In the genomic region with DNA sequence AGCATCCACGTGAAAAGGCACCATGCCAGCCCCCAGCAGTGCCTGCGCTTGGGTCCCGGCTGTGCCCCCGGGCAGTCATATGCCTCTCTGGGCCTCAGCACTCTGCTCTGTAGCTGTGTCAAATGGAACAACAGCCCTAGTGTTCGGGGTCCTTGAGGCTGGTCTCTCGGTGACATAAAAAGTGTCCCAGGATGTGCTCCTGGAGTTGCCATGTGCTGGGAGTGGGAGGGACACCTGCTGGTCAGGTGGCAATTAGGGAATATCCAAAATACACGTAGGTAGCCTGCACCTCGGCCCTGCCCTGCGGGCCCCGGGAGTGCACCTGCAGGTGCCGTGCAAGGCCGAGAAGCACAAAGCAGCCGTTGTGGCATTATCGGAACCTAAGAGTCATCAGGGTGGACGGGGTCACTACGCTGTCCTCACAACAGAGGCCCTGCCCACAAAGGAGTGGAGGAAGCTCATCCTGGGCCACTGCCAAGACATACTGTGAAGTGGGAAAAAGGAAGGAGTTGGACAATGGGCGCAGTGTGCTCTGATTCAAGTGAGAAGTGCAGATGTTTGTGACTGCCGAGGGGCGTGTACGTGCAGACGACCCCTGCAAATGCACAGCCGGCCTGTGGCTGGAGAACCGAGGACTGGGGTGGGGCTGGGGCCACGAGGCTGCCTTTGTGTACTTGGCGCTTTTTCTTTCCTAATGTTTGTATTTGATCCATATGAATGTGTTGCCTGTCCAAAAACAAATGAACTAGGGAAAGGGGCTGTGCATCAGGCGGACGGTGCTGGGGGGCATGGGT, we compare ENCODE assay signal across 1 cellular context.
TF ChIP-seq lines count a peak whose summit lies in the region.

No MANE protein-coding gene starts in this region.

TF ChIP-seq in HepG2, 621 proteins besides CTCF, POLR2A, EP300 and RAD21 (continues in another document):
- TF ChIP-seq ZNF557 (CRISPR knock-in tag; IDR thresholded peaks at IDR 0.05) (no peak), IKZF1 (IDR thresholded peaks at IDR 0.05) (no peak), ZBTB7B (CRISPR knock-in tag; IDR thresholded peaks at IDR 0.05) (peak; percentile 100), PHF5A (CRISPR knock-in tag; IDR thresholded peaks at IDR 0.05; ENCODE audit: low read depth, unreplicated experiment) (peak; percentile 31), LCORL (IDR thresholded peaks at IDR 0.05) (peak; percentile 89), LCORL (CRISPR knock-in tag; IDR thresholded peaks at IDR 0.05) (peak; percentile 100), KLF6 (CRISPR knock-in tag; IDR thresholded peaks at IDR 0.05) (peak; percentile 86), ZBTB8A (CRISPR knock-in tag; IDR thresholded peaks at IDR 0.05; ENCODE audit: borderline replicate concordance, low read depth) (0 out of 2 replicates have a peak, but pooled peaks have one; percentile 72), ZNF296 (CRISPR knock-in tag; conservative IDR thresholded peaks at IDR 0.05) (peak; percentile 98), NRL (CRISPR knock-in tag; IDR thresholded peaks at IDR 0.05; ENCODE audit: borderline replicate concordance) (no peak; the same call in 1 of the 2 replicates), NFE2 (CRISPR knock-in tag; IDR thresholded peaks at IDR 0.05) (no peak), ZNF17 (CRISPR knock-in tag; IDR thresholded peaks at IDR 0.05) (no peak), ZSCAN21 (CRISPR knock-in tag; IDR thresholded peaks at IDR 0.05; ENCODE audit: borderline replicate concordance) (peak; percentile 95), ZC3H4 (CRISPR knock-in tag; IDR thresholded peaks at IDR 0.05; ENCODE audit: borderline replicate concordance) (no peak), SETDB1 (CRISPR knock-in tag; IDR thresholded peaks at IDR 0.05; ENCODE audit: borderline replicate concordance) (no peak), ZNF607 (CRISPR knock-in tag; IDR thresholded peaks at IDR 0.05; ENCODE audit: borderline replicate concordance) (peak; percentile 71), TCF7 (IDR thresholded peaks at IDR 0.05; ENCODE audit: low read depth) (peak; percentile 58; the same call in 1 of the 2 replicates), SYNCRIP (IDR thresholded peaks at IDR 0.05; ENCODE audit: insufficient read depth, low read depth, low read length) (no peak), SSRP1 (CRISPR knock-in tag; IDR thresholded peaks at IDR 0.05) (peak; percentile 67; the same call in 1 of the 2 replicates), MAFK (conservative IDR thresholded peaks at IDR 0.05 in 1 of 2, IDR thresholded peaks at IDR 0.05 in 1 of 2; ENCODE audit: low read length in 2 of 2) (no peak), FOSL1 (CRISPR knock-in tag; IDR thresholded peaks at IDR 0.05; ENCODE audit: borderline replicate concordance) (peak; percentile 87; the same call in 1 of the 2 replicates), RBM22 (optimal IDR thresholded peaks at IDR 0.05; ENCODE audit: low read length) (peak; percentile 86), MTF2 (CRISPR knock-in tag; IDR thresholded peaks at IDR 0.05; ENCODE audit: borderline replicate concordance) (peak; percentile 97), KLF16 (CRISPR knock-in tag; IDR thresholded peaks at IDR 0.05) (peak in 1 of 2 experiments; percentile 95; a peak in 1 of 4 replicates), MBD4 (IDR thresholded peaks at IDR 0.05; ENCODE audit: borderline replicate concordance, low read length) (no peak), AGO2 (optimal IDR thresholded peaks at IDR 0.05; ENCODE audit: low read depth, low read length) (peak; percentile 54), ZNF678 (CRISPR knock-in tag; IDR thresholded peaks at IDR 0.05) (peak; percentile 57; the same call in 1 of the 2 replicates), ZBTB1 (CRISPR knock-in tag; IDR thresholded peaks at IDR 0.05; ENCODE audit: borderline replicate concordance) (no peak), HMG20B (CRISPR knock-in tag; conservative IDR thresholded peaks at IDR 0.05) (no peak; the same call in 1 of the 2 replicates), ETV5 (CRISPR knock-in tag; IDR thresholded peaks at IDR 0.05; ENCODE audit: borderline replicate concordance) (peak; percentile 92), TP53 (CRISPR knock-in tag; conservative IDR thresholded peaks at IDR 0.05) (peak; percentile 89), FOXK2 (IDR thresholded peaks at IDR 0.05) (no peak)
- TF ChIP-seq, protein P1, sequence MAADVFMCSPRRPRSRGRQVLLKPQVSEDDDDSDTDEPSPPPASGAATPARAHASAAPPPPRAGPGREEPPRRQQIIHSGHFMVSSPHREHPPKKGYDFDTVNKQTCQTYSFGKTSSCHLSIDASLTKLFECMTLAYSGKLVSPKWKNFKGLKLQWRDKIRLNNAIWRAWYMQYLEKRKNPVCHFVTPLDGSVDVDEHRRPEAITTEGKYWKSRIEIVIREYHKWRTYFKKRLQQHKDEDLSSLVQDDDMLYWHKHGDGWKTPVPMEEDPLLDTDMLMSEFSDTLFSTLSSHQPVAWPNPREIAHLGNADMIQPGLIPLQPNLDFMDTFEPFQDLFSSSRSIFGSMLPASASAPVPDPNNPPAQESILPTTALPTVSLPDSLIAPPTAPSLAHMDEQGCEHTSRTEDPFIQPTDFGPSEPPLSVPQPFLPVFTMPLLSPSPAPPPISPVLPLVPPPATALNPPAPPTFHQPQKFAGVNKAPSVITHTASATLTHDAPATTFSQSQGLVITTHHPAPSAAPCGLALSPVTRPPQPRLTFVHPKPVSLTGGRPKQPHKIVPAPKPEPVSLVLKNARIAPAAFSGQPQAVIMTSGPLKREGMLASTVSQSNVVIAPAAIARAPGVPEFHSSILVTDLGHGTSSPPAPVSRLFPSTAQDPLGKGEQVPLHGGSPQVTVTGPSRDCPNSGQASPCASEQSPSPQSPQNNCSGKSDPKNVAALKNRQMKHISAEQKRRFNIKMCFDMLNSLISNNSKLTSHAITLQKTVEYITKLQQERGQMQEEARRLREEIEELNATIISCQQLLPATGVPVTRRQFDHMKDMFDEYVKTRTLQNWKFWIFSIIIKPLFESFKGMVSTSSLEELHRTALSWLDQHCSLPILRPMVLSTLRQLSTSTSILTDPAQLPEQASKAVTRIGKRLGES (CRISPR knock-in tag; IDR thresholded peaks at IDR 0.05; ENCODE audit: borderline replicate concordance) = peak; percentile 82; the same call in 1 of the 2 replicates
- TF ChIP-seq, protein P2, sequence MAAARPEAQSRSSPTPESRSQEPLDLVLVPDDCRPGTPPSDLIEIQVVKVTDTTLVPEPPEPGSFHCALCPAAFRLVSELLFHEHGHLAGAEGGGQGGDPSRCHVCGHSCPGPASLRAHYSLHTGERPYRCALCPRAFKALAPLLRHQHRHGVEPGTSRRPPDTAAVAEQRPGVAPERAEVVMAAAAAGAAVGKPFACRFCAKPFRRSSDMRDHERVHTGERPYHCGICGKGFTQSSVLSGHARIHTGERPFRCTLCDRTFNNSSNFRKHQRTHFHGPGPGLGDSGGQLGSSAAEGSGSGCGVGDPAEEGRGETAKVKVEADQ (CRISPR knock-in tag; IDR thresholded peaks at IDR 0.05; ENCODE audit: borderline replicate concordance) = peak; percentile 40; the same call in 1 of the 2 replicates
- TF ChIP-seq, protein P3, sequence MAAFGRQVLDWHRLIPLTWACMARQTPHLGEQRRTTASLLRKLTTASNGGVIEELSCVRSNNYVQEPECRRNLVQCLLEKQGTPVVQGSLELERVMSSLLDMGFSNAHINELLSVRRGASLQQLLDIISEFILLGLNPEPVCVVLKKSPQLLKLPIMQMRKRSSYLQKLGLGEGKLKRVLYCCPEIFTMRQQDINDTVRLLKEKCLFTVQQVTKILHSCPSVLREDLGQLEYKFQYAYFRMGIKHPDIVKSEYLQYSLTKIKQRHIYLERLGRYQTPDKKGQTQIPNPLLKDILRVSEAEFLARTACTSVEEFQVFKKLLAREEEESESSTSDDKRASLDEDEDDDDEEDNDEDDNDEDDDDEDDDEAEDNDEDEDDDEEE (CRISPR knock-in tag; IDR thresholded peaks at IDR 0.05) = no peak; the same call in none of the 2 replicates
- TF ChIP-seq, protein P4, sequence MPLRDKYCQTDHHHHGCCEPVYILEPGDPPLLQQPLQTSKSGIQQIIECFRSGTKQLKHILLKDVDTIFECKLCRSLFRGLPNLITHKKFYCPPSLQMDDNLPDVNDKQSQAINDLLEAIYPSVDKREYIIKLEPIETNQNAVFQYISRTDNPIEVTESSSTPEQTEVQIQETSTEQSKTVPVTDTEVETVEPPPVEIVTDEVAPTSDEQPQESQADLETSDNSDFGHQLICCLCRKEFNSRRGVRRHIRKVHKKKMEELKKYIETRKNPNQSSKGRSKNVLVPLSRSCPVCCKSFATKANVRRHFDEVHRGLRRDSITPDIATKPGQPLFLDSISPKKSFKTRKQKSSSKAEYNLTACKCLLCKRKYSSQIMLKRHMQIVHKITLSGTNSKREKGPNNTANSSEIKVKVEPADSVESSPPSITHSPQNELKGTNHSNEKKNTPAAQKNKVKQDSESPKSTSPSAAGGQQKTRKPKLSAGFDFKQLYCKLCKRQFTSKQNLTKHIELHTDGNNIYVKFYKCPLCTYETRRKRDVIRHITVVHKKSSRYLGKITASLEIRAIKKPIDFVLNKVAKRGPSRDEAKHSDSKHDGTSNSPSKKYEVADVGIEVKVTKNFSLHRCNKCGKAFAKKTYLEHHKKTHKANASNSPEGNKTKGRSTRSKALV (CRISPR knock-in tag; IDR thresholded peaks at IDR 0.05) = peak; percentile 15
- TF ChIP-seq, protein P5, sequence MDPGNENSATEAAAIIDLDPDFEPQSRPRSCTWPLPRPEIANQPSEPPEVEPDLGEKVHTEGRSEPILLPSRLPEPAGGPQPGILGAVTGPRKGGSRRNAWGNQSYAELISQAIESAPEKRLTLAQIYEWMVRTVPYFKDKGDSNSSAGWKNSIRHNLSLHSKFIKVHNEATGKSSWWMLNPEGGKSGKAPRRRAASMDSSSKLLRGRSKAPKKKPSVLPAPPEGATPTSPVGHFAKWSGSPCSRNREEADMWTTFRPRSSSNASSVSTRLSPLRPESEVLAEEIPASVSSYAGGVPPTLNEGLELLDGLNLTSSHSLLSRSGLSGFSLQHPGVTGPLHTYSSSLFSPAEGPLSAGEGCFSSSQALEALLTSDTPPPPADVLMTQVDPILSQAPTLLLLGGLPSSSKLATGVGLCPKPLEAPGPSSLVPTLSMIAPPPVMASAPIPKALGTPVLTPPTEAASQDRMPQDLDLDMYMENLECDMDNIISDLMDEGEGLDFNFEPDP (CRISPR knock-in tag; conservative IDR thresholded peaks at IDR 0.05) = no peak
- TF ChIP-seq, protein P6, sequence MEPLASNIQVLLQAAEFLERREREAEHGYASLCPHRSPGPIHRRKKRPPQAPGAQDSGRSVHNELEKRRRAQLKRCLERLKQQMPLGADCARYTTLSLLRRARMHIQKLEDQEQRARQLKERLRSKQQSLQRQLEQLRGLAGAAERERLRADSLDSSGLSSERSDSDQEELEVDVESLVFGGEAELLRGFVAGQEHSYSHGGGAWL (CRISPR knock-in tag; IDR thresholded peaks at IDR 0.05) = no peak; the same call in 1 of the 2 replicates
- TF ChIP-seq, protein P7, sequence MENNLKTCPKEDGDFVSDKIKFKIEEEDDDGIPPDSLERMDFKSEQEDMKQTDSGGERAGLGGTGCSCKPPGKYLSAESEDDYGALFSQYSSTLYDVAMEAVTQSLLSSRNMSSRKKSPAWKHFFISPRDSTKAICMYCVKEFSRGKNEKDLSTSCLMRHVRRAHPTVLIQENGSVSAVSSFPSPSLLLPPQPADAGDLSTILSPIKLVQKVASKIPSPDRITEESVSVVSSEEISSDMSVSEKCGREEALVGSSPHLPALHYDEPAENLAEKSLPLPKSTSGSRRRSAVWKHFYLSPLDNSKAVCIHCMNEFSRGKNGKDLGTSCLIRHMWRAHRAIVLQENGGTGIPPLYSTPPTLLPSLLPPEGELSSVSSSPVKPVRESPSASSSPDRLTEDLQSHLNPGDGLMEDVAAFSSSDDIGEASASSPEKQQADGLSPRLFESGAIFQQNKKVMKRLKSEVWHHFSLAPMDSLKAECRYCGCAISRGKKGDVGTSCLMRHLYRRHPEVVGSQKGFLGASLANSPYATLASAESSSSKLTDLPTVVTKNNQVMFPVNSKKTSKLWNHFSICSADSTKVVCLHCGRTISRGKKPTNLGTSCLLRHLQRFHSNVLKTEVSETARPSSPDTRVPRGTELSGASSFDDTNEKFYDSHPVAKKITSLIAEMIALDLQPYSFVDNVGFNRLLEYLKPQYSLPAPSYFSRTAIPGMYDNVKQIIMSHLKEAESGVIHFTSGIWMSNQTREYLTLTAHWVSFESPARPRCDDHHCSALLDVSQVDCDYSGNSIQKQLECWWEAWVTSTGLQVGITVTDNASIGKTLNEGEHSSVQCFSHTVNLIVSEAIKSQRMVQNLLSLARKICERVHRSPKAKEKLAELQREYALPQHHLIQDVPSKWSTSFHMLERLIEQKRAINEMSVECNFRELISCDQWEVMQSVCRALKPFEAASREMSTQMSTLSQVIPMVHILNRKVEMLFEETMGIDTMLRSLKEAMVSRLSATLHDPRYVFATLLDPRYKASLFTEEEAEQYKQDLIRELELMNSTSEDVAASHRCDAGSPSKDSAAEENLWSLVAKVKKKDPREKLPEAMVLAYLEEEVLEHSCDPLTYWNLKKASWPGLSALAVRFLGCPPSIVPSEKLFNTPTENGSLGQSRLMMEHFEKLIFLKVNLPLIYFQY (CRISPR knock-in tag; IDR thresholded peaks at IDR 0.05; ENCODE audit: borderline replicate concordance) = peak; percentile 51; the same call in 1 of the 2 replicates
- TF ChIP-seq, protein P8, sequence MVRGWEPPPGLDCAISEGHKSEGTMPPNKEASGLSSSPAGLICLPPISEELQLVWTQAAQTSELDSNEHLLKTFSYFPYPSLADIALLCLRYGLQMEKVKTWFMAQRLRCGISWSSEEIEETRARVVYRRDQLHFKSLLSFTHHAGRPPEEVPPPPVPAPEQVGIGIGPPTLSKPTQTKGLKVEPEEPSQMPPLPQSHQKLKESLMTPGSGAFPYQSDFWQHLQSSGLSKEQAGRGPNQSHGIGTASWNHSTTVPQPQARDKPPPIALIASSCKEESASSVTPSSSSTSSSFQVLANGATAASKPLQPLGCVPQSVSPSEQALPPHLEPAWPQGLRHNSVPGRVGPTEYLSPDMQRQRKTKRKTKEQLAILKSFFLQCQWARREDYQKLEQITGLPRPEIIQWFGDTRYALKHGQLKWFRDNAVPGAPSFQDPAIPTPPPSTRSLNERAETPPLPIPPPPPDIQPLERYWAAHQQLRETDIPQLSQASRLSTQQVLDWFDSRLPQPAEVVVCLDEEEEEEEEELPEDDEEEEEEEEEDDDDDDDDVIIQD (CRISPR knock-in tag; IDR thresholded peaks at IDR 0.05; ENCODE audit: low read depth) = peak; percentile 63; the same call in 1 of the 2 replicates
- TF ChIP-seq, protein P9, sequence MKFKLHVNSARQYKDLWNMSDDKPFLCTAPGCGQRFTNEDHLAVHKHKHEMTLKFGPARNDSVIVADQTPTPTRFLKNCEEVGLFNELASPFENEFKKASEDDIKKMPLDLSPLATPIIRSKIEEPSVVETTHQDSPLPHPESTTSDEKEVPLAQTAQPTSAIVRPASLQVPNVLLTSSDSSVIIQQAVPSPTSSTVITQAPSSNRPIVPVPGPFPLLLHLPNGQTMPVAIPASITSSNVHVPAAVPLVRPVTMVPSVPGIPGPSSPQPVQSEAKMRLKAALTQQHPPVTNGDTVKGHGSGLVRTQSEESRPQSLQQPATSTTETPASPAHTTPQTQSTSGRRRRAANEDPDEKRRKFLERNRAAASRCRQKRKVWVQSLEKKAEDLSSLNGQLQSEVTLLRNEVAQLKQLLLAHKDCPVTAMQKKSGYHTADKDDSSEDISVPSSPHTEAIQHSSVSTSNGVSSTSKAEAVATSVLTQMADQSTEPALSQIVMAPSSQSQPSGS (CRISPR knock-in tag; IDR thresholded peaks at IDR 0.05) = no peak; the same call in 1 of the 2 replicates
- TF ChIP-seq, protein P10, sequence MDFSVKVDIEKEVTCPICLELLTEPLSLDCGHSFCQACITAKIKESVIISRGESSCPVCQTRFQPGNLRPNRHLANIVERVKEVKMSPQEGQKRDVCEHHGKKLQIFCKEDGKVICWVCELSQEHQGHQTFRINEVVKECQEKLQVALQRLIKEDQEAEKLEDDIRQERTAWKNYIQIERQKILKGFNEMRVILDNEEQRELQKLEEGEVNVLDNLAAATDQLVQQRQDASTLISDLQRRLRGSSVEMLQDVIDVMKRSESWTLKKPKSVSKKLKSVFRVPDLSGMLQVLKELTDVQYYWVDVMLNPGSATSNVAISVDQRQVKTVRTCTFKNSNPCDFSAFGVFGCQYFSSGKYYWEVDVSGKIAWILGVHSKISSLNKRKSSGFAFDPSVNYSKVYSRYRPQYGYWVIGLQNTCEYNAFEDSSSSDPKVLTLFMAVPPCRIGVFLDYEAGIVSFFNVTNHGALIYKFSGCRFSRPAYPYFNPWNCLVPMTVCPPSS (IDR thresholded peaks at IDR 0.05) = no peak
